ENCODE assay signal across 8 cellular contexts in genomic region chr5:77775773-77776605, GRCh38. TPM values are rescaled to one million over a fixed set of nuclear protein-coding genes. Genes with fewer than 3 reads are reported as not detected.
A peak's percentile ranks its signal among the peaks of the same experiment; 100 is the strongest.
DNase-seq lines count a peak whose midpoint lies in the region; ATAC-seq and TF ChIP-seq lines count a peak whose summit lies in the region.

Gene TBCA, minus strand, starts transcription at chr5:77776339. Its CDS starts 82 bp downstream, at chr5:77776257.

- peak within 1 kb of the TSS; percentile 99 for H2AFZ ChIP-seq in mammary epithelial cell (ENCODE audit: low read depth, low read length)

- H3K4me3 ChIP-seq in WI38 (ENCODE audit: low read depth, low read length) (peak within 1 kb of the TSS; percentile 69), mammary epithelial cell (replicated peaks in 1 of 3; ENCODE audit: insufficient read depth in 1 of 3, low read depth in 2 of 3, low read length in 3 of 3) (peak within 1 kb of the TSS; percentile 77 to 88 (median 79))

- dilution Hi-C loops in mammary epithelial cell (cut with HindIII; ENCODE audit: low sequenced_read_pairs) = no loop called here

- H3K79me2 ChIP-seq in mammary epithelial cell (ENCODE audit: insufficient read depth, low read length) = peaks cover 51% of the 10 kb centered on the region

- DNase-seq in AG09319 (ENCODE audit: extremely low read depth, low read depth) = peak; percentile 86
- DNase-seq in NCI-H2227 (lab: John Stamatoyannopoulos, UW; ENCODE audit: unreplicated experiment) = peak; percentile 91
- DNase-seq in mammary epithelial cell = peak; percentile 88
- peak; percentile 87 for DNase-seq in iPS-NIHi7 (ENCODE audit: extremely low spot score)
- DNase-seq in smooth muscle cell of the brain vasculature (ENCODE audit: low read depth, low spot score) = peak; percentile 77

- 1% methylated on average over 18 of the region's 92 CpGs for WGBS in mammary epithelial cell (ENCODE audit: low coverage, missing lambda C conversion rate)

- CTCF ChIA-PET in mammary epithelial cell (lab: Charles Lee; ENCODE audit: low non-redundant PET) = no interaction called here

- TF ChIP-seq CTCF in AG09319 (IDR thresholded peaks at IDR 0.05; ENCODE audit: low read depth, low read length) (no peak; the same call in 1 of the 2 replicates), WI38 (IDR thresholded peaks at IDR 0.05; ENCODE audit: low read depth, low read length) (no peak), mammary epithelial cell (conservative IDR thresholded peaks at IDR 0.05 in 1 of 2, IDR thresholded peaks at IDR 0.05 in 1 of 2; ENCODE audit: extremely low read depth in 1 of 2, insufficient read depth in 1 of 2, low read depth in 1 of 2, low read length in 2 of 2) (peak in 1 of 2 donors; percentile 34)

- in situ Hi-C loops in mammary epithelial cell (cut with MboI; ENCODE audit: low sequenced_read_pairs in 2 of 2) = no loop called here

- intact Hi-C loops in mammary epithelial cell (cut with micrococcal nuclease) = loop anchor here (10.0 kb wide), 1 partner anchor 229 kb away; no protein-coding TSS in a partner anchor

- peaks cover 3% of the 10 kb centered on the region for H3K36me3 ChIP-seq in mammary epithelial cell (ENCODE audit: insufficient read depth, low read length)

- H3K4me2 ChIP-seq in mammary epithelial cell (ENCODE audit: insufficient read depth, low read depth, low read length) = peak within 1 kb of the TSS; percentile 86

- H3K9me3 ChIP-seq in mammary epithelial cell (replicated peaks; ENCODE audit: insufficient read depth, low read length) = no peaks in the 10 kb centered on the region

- no peaks in the 10 kb centered on the region for H4K20me1 ChIP-seq in mammary epithelial cell (ENCODE audit: insufficient read depth, low read length)

- BruUV-seq in mammary epithelial cell (replicated peaks; lab: Mats Ljungman, UMichigan) = no TSS peak

- peak within 1 kb of the TSS; percentile 93 for H3K9ac ChIP-seq in mammary epithelial cell (ENCODE audit: insufficient read depth, low read length)

- no peaks in the 10 kb centered on the region for H3K27me3 ChIP-seq in mammary epithelial cell (ENCODE audit: insufficient read depth, low read length)

- peak within 1 kb of the TSS; percentile 89 for H3K27ac ChIP-seq in mammary epithelial cell (ENCODE audit: insufficient read depth, low read depth, low read length)

- H3K4me1 ChIP-seq in mammary epithelial cell (ENCODE audit: insufficient read depth, low read length) = peaks cover 23% of the 10 kb centered on the region

- ATAC-seq in GM18909 (IDR thresholded peaks at IDR 0.05; ENCODE audit: poor library complexity, unreplicated experiment) (peak; percentile 92), HG03159 (IDR thresholded peaks at IDR 0.05; ENCODE audit: unreplicated experiment) (peak; percentile 89)

RNA-seq across cellular contexts. Expression of gene TBCA, which starts in this region (rescaled TPM):
- 100 to 1,000 TPM in 1 of 2 donors, 10 to 100 TPM in 1; 69.7 to 210 TPM for total RNA-seq in mammary epithelial cell
- 138 TPM for polyA plus RNA-seq in mammary epithelial cell
- 10.8 TPM for polyA minus RNA-seq in mammary epithelial cell

Comparison
In these comparisons a context has a peak if more than half of its experiments do, and no peak if none do; other contexts are left out.
1. Peak in every context shown above with its lines: DNase-seq, ATAC-seq, H3K4me3 ChIP-seq and H3K27ac ChIP-seq.